Comparison of ENCODE assay signal across 12 cellular contexts in the genomic region with DNA sequence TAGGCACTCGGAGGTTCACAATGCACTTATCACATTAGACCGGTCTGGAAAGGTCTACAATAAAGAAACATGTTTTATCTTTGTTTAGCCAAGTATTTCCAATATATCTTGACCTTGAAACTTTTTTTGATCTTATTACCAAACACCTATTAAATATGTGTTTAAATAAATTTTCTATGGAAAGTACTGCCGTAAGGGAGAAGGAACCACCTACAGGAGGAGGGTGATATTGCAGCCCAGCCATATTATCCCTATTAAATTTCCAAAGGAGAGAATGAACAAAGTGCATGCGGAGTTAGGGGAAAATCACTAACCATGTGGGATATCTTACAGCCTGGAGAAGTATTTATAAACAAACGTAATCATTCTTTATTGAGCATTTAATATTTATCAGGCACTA. TPM values are rescaled to one million over a fixed set of nuclear protein-coding genes. Genes with fewer than 3 reads are reported as not detected.
DNase-seq lines count a peak whose midpoint lies in the region; ATAC-seq, FAIRE-seq and TF ChIP-seq lines count a peak whose summit lies in the region.
"Had no signal": no experiment of that assay in that cellular context is flagged by ENCODE, and none has a peak within 500 bp of the region (broad histone marks: within the 10 kb centered on the region; RNA-seq: fewer than 3 reads in every experiment).

No MANE protein-coding gene starts in this region.

- H3K9ac ChIP-seq in adipocyte (ENCODE audit: low read length): no peak overlapping the region
- H3K9ac ChIP-seq in kidney (ENCODE audit: low read length in 2 of 2): no peak overlapping the region

- DNase-seq in AG09319 (ENCODE audit: extremely low read depth, low read depth): no peak
- DNase-seq in GM13976 (ENCODE audit: low spot score): no peak
- peak; percentile 30 for DNase-seq in adipocyte (ENCODE audit: low read depth)
- DNase-seq in kidney: no peak
- DNase-seq in UCSD-AML1 (lab: John Stamatoyannopoulos, UW; ENCODE audit: unreplicated experiment): no peak
- no peak for DNase-seq in GOT3 (lab: John Stamatoyannopoulos, UW)
- DNase-seq: activated CD8-positive, alpha-beta memory T cell treated with anti-CD3 and anti-CD28 coated beads for 24 hours; nucleus accumbens had no signal

- no peaks in the 10 kb centered on the region for H3K9me3 ChIP-seq in adipocyte (ENCODE audit: control insufficient read depth, low read length)
- no peaks in the 10 kb centered on the region for H3K9me3 ChIP-seq in kidney (ENCODE audit: control insufficient read depth in 1 of 2, low read length in 2 of 2)

- no peak overlapping the region for H3K27ac ChIP-seq in kidney (ENCODE audit: low read depth in 2 of 2, low read length in 2 of 2)

- H3K4me1 ChIP-seq in adipocyte (ENCODE audit: control insufficient read depth, insufficient read depth, low read length): peaks cover 9% of the 10 kb centered on the region
- H3K4me1 ChIP-seq in kidney (ENCODE audit: control insufficient read depth in 1 of 2, insufficient read depth in 1 of 2, low read depth in 1 of 2, low read length in 2 of 2): peaks cover 0 to 4% of the 10 kb centered on the region in 2 donors

- in situ Hi-C loops in GM13976 (cut with MboI; ENCODE audit: low sequenced_read_pairs, unreplicated experiment): no loop called here

- ATAC-seq in GM18868 (IDR thresholded peaks at IDR 0.05; ENCODE audit: unreplicated experiment) (no peak), HG03139 (IDR thresholded peaks at IDR 0.05; ENCODE audit: unreplicated experiment) (no peak)

- intact Hi-C loops in kidney (cut with DNase I): no loop called here

- TF ChIP-seq CTCF in AG09319 (IDR thresholded peaks at IDR 0.05; ENCODE audit: low read depth, low read length): peak; percentile 42
- TF ChIP-seq CTCF in GM13976 (IDR thresholded peaks at IDR 0.05; ENCODE audit: borderline replicate concordance, control extremely low read depth, extremely low read depth, insufficient read depth, missing control alignments): peak; percentile 4
- peak; percentile 9 for TF ChIP-seq CTCF in kidney (IDR thresholded peaks at IDR 0.05; ENCODE audit: borderline replicate concordance, extremely low read depth, insufficient read depth)

- H3K4me3 ChIP-seq in adipocyte (ENCODE audit: low read length): no peak overlapping the region
- H3K4me3 ChIP-seq in kidney (ENCODE audit: low read length in 2 of 2): no peak overlapping the region

- no peak for FAIRE-seq in kidney (lab: Jason Lieb, UNC)

- H3K36me3 ChIP-seq in adipocyte (ENCODE audit: control insufficient read depth, insufficient read depth, low read length, severe bottlenecking) (no peaks in the 10 kb centered on the region), kidney (ENCODE audit: control insufficient read depth in 1 of 2, insufficient read depth in 2 of 2, low read length in 2 of 2) (no peaks in the 10 kb centered on the region)

- H3K27me3 ChIP-seq in adipocyte (replicated peaks; ENCODE audit: control insufficient read depth, insufficient read depth, low read length): peaks cover 10% of the 10 kb centered on the region

RNA-seq across cellular contexts. Expression of a gene that starts 14.5 kb away (rescaled TPM):
- not detected for total RNA-seq in kidney
- not detected for polyA plus RNA-seq in kidney (ENCODE audit: insufficient read depth, low read depth, low replicate concordance)
- total RNA-seq: RPMI7951 had no signal

RNA-seq across cellular contexts. Expression of a gene that starts 20.7 kb away (rescaled TPM):
- total RNA-seq in kidney: 0.25 TPM
- 0.19 TPM for polyA plus RNA-seq in kidney (ENCODE audit: insufficient read depth, low read depth, low replicate concordance)
- total RNA-seq: LHCN-M2, RPMI7951 had no signal
